Comparison of ENCODE assay signal across 24 cellular contexts in the genomic region with DNA sequence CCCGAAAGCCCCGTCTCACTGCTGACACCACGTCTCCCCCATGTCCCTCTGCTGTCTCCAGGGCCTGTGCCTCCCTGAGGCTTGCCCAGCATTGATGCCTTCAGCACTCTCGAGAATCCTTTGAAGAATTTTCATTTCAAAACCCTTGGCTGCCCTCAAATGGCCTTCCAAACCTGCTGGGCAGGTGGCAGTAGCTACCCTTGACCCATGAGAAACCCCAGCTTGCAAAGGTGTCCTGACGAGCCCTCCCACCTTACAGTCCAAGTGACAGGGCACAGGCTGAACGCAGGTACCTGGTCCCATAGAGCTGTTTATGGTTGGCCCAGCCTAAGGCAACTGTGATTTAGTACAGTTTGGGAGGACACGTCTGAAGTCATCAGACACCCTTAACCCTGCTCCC.
DNase-seq lines count a peak whose midpoint lies in the region; ATAC-seq and TF ChIP-seq lines count a peak whose summit lies in the region.
"Had no signal": no experiment of that assay in that cellular context is flagged by ENCODE, and none has a peak within 500 bp of the region (broad histone marks: within the 10 kb centered on the region; RNA-seq: fewer than 3 reads in every experiment).

No MANE protein-coding gene starts in this region.

- no peak overlapping the region for H3K4me3 ChIP-seq in upper lobe of right lung
- H3K4me3 ChIP-seq: A549; BLaER1 treated with 17β-estradiol and CSF1 and Interleukin-3, amounts not matched to agents 10 nM and 100 nM; GM12878 had no signal

- DNase-seq in cardiac septum (ENCODE audit: low spot score) (peak; percentile 64), left ventricle myocardium superior (no peak), mesenteric fat pad (ENCODE audit: low spot score) (peak; percentile 60), posterior vena cava (ENCODE audit: low spot score) (peak; percentile 50), upper lobe of right lung (peak; percentile 16)
- DNase-seq: AML-193; Caco-2; Calu3; CD4-positive, alpha-beta T cell; CD8-positive, alpha-beta T cell; DMS153; DMS53; DMS79; DND-41; EL; GDM1 had no signal

- ATAC-seq in left ventricle myocardium superior (no peak), upper lobe of right lung (no peak), HG03039 (IDR thresholded peaks at IDR 0.05; ENCODE audit: unreplicated experiment) (no peak), GM18909 (IDR thresholded peaks at IDR 0.05; ENCODE audit: poor library complexity, unreplicated experiment) (no peak), GM21619 (IDR thresholded peaks at IDR 0.05; ENCODE audit: unreplicated experiment) (no peak)
- ATAC-seq: A549; CD8-positive, alpha-beta T cell; GM12878 had no signal

- no peaks in the 10 kb centered on the region for H3K27me3 ChIP-seq in upper lobe of right lung
- H3K27me3 ChIP-seq: BLaER1 treated with 17β-estradiol and CSF1 and Interleukin-3, amounts not matched to agents 10 nM and 100 nM had no signal

- H3K9me3 ChIP-seq in upper lobe of right lung, result no peaks in the 10 kb centered on the region
- H3K9me3 ChIP-seq: Caco-2 had no signal

- H3K4me1 ChIP-seq in upper lobe of right lung, result no peaks in the 10 kb centered on the region
- H3K4me1 ChIP-seq: A549; BLaER1 treated with 17β-estradiol and CSF1 and Interleukin-3, amounts not matched to agents 10 nM and 100 nM; Caco-2 had no signal

- H3K36me3 ChIP-seq in upper lobe of right lung, result no peaks in the 10 kb centered on the region
- H3K36me3 ChIP-seq: BLaER1 treated with 17β-estradiol and CSF1 and Interleukin-3, amounts not matched to agents 10 nM and 100 nM had no signal

- TF ChIP-seq CTCF in upper lobe of right lung (IDR thresholded peaks at IDR 0.05), result no peak

- intact Hi-C loops in cardiac septum (cut with DNase I) (no loop called here), left ventricle myocardium superior (cut with micrococcal nuclease) (no loop called here), posterior vena cava (cut with DNase I) (no loop called here), upper lobe of right lung (cut with DNase I) (no loop called here)

- no peak overlapping the region for H3K27ac ChIP-seq in upper lobe of right lung
- H3K27ac ChIP-seq: 22Rv1; A549; BLaER1 treated with 17β-estradiol and CSF1 and Interleukin-3, amounts not matched to agents 10 nM and 100 nM; C4-2B had no signal
